11 cellular contexts compared by ENCODE assay signal in the genomic region with DNA sequence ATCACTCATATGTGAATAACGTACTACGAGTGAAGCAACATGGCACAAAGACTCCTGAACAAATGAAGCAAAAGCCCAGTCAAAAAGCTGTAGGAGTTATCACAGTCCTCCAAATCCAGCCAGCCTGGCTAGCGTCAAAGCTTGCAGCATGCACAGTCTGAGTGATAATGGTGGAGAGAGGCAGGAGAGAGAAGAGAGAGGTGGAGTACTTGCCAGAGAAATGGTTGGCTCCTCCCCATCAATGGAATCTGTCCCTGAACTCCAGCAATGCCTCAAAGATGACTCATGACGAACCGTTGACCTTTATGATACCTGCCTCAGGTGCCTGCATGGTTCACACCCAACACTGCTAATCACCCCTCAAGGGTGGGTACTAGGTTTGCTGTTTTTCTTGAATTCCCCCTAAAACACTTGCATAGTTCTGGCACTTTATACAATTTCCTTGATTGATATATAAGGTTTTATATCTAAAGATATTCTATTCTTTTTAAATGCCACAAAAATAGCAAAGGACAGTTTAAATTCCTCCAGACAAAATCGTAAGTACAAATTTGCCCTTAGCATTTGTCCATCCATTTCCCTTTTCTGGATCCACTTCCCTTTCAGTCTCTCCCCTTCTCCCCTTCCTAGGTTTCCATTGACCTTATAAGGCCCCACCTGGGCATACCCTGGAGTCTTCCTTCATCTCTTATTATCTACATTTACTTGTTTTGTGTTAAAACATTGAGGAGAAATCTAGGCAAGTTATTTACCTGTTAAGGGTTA. TPM values are rescaled to one million over a fixed set of nuclear protein-coding genes. Genes with fewer than 3 reads are reported as not detected.
DNase-seq lines count a peak whose midpoint lies in the region; ATAC-seq and TF ChIP-seq lines count a peak whose summit lies in the region.
"Had no signal": no experiment of that assay in that cellular context is flagged by ENCODE, and none has a peak within 500 bp of the region (broad histone marks: within the 10 kb centered on the region; RNA-seq: fewer than 3 reads in every experiment).

No MANE protein-coding gene starts in this region.

- DNase-seq in NT2/D1 (ENCODE audit: low read depth, low spot score) = peak; percentile 54
- DNase-seq in colonic mucosa = peak; percentile 66
- no peak for DNase-seq in mucosa of descending colon
- no peak for DNase-seq in head of caudate nucleus
- no peak for DNase-seq in stimulated activated CD4-positive, alpha-beta T cell treated with anti-CD3 and anti-CD28 coated beads, Interleukin-1b, Interleukin-23, amount 100 ng/mL, for 48 hours
- no peak for DNase-seq in cerebellar nuclear complex (lab: John Stamatoyannopoulos, UW)
- no peak for DNase-seq in stimulated activated naive CD4-positive, alpha-beta T cell treated with Interleukin-2 at 50 U/mL for 16 hours (lab: John Stamatoyannopoulos, UW)
- DNase-seq: dermis blood vessel endothelial cell, DMS79, SIG-M5 had no signal

- TF ChIP-seq CTCF in colonic mucosa (IDR thresholded peaks at IDR 0.05) (no peak), mucosa of descending colon (IDR thresholded peaks at IDR 0.05) (no peak)

- intact Hi-C loops in colonic mucosa (cut with DNase I) (no loop called here), mucosa of descending colon (cut with DNase I, micrococcal nuclease) (no loop called here), head of caudate nucleus (cut with DNase I) (no loop called here)

- H3K4me1 ChIP-seq in BLaER1 treated with 17β-estradiol and CSF1 and Interleukin-3, amounts not matched to agents 10 nM and 100 nM = peaks cover 88 to 100% (median 95%) of the 10 kb centered on the region in 10 experiments
- no peaks in the 10 kb centered on the region for H3K4me1 ChIP-seq in NT2/D1 (ENCODE audit: insufficient read depth, insufficient read length)
- no peaks in the 10 kb centered on the region for H3K4me1 ChIP-seq in colonic mucosa
- H3K4me1 ChIP-seq in mucosa of descending colon (ENCODE audit: low read depth) = peaks cover 15% of the 10 kb centered on the region

- ATAC-seq in mucosa of descending colon = peak; percentile 73

- peak overlapping the region in 5 of 10 experiments; percentile 2 to 21 (median 9); a peak in 7 of 20 replicates for H3K4me3 ChIP-seq in BLaER1 treated with 17β-estradiol and CSF1 and Interleukin-3, amounts not matched to agents 10 nM and 100 nM
- H3K4me3 ChIP-seq in NT2/D1 (ENCODE audit: insufficient read length, low read depth) (no peak overlapping the region), colonic mucosa (no peak overlapping the region), mucosa of descending colon (no peak overlapping the region)

- H3K27me3 ChIP-seq in BLaER1 treated with 17β-estradiol and CSF1 and Interleukin-3, amounts not matched to agents 10 nM and 100 nM = no peaks in the 10 kb centered on the region
- H3K27me3 ChIP-seq in NT2/D1 (ENCODE audit: insufficient read depth, insufficient read length) (no peaks in the 10 kb centered on the region), colonic mucosa (no peaks in the 10 kb centered on the region)

- H3K36me3 ChIP-seq in BLaER1 treated with 17β-estradiol and CSF1 and Interleukin-3, amounts not matched to agents 10 nM and 100 nM = peaks cover 39 to 95% (median 64%) of the 10 kb centered on the region in 11 experiments
- H3K36me3 ChIP-seq in NT2/D1 (ENCODE audit: insufficient read depth, insufficient read length, low read length) (no peaks in the 10 kb centered on the region), colonic mucosa (no peaks in the 10 kb centered on the region), mucosa of descending colon (ENCODE audit: low read depth) (no peaks in the 10 kb centered on the region)

- peak overlapping the region; percentile 92 to 99 (median 98) for H3K4me2 ChIP-seq in BLaER1 treated with 17β-estradiol and CSF1 and Interleukin-3, amounts not matched to agents 10 nM and 100 nM

- H3K27ac ChIP-seq in BLaER1 treated with 17β-estradiol and CSF1 and Interleukin-3, amounts not matched to agents 10 nM and 100 nM = peak overlapping the region; percentile 81 to 96 (median 90)
- peak overlapping the region; percentile 73 for H3K27ac ChIP-seq in colonic mucosa

- 0 out of 22 replicates have a peak, but pooled peaks cover 0 to 3% (median 0%) of the 10 kb centered on the region in 11 experiments for H3K9me3 ChIP-seq in BLaER1 treated with 17β-estradiol and CSF1 and Interleukin-3, amounts not matched to agents 10 nM and 100 nM (replicated peaks in 1 of 11)
- no peaks in the 10 kb centered on the region for H3K9me3 ChIP-seq in NT2/D1 (ENCODE audit: insufficient read depth, low read length)
- H3K9me3 ChIP-seq in colonic mucosa = no peaks in the 10 kb centered on the region
- no peaks in the 10 kb centered on the region for H3K9me3 ChIP-seq in mucosa of descending colon

- H4K20me1 ChIP-seq in BLaER1 treated with 17β-estradiol and CSF1 and Interleukin-3, amounts not matched to agents 10 nM and 100 nM = peaks cover 11 to 54% (median 25%) of the 10 kb centered on the region in 11 experiments; a peak in 16 of 22 replicates

- peak overlapping the region in 10 of 11 experiments; percentile 10 to 84 (median 55); a peak in 14 of 22 replicates for H3K9ac ChIP-seq in BLaER1 treated with 17β-estradiol and CSF1 and Interleukin-3, amounts not matched to agents 10 nM and 100 nM
- no peak overlapping the region for H3K9ac ChIP-seq in NT2/D1 (ENCODE audit: insufficient read length, low read depth)
- H3K9ac ChIP-seq in colonic mucosa (ENCODE audit: low read depth in 2 of 2, low read length in 2 of 2) = no peak overlapping the region

RNA-seq across cellular contexts. Expression of gene ARHGDIB, which starts 10.2 kb away (rescaled TPM):
- 10 to 100 TPM; 21.5 to 40.8 TPM for total RNA-seq in colonic mucosa
- total RNA-seq in mucosa of descending colon = 10 to 100 TPM; 26.2 to 78.2 (median 37.8) TPM

RNA-seq across cellular contexts. Expression of gene ERP27, which starts 12.8 kb away (rescaled TPM):
- 1 to 10 TPM in 1 of 2 donors, under 1 TPM in 1; 0.52 to 2.1 TPM for total RNA-seq in colonic mucosa
- 1 to 10 TPM; 1.4 to 5.6 (median 4.1) TPM for total RNA-seq in mucosa of descending colon
- total RNA-seq: dermis blood vessel endothelial cell had no signal

RNA-seq across cellular contexts. Expression of gene PDE6H, which starts 21.7 kb away (rescaled TPM):
- total RNA-seq in colonic mucosa = not detected
- under 1 TPM in 1 of 3 donors, not detected in 2; 0.55 TPM for total RNA-seq in mucosa of descending colon
- total RNA-seq: dermis blood vessel endothelial cell had no signal

Comparison
In these comparisons a context has a peak if more than half of its experiments do, and no peak if none do; other contexts are left out.
1. H3K9ac ChIP-seq: peak in BLaER1 treated with 17β-estradiol and CSF1 and Interleukin-3, amounts not matched to agents 10 nM and 100 nM (10 of 11); none in NT2/D1 (single experiment) and colonic mucosa (0 of 2).
2. DNase-seq: peak in NT2/D1 (single experiment) and colonic mucosa (single experiment); none in mucosa of descending colon (0 of 3), head of caudate nucleus (0 of 42), stimulated activated CD4-positive, alpha-beta T cell treated with anti-CD3 and anti-CD28 coated beads, Interleukin-1b, Interleukin-23, amount 100 ng/mL, for 48 hours (single experiment), cerebellar nuclear complex (0 of 2) and stimulated activated naive CD4-positive, alpha-beta T cell treated with Interleukin-2 at 50 U/mL for 16 hours (single experiment).